ENCODE assay signal across 1 cellular context in the genomic region with DNA sequence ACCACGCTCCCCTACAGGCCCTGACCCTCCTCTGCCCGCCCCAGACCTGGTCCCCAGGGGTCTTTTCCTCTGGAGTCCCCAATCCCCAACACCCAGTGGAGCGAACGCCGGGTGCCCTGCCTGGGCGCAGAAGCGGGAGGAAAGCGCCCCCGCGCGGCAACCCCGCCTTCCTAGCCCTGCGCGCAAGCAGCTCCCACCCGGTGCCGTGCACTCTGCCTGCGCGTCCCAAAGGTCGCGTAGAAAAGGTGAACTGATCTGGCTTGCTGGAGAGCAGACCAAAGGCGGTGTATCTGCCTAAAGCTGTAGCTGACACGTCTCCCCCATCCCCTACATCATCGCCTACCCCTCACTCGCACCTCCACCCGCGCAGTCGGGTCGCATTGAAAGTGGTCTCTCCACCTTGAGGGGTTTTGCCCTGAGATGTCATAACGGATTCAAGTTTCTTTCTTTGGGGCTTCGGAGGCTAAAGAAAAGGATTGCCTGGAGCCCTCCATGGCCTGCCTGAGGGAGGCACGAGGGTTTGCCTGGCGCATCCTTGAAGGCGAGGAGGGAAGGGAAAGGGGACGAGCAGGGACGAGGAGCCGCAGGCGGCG.
TF ChIP-seq lines count a peak whose summit lies in the region.

No MANE protein-coding gene starts in this region.

TF ChIP-seq in GM12878, 131 proteins besides CTCF, POLR2A, EP300 and RAD21 (continued from another document):
- TF ChIP-seq, protein P1, sequence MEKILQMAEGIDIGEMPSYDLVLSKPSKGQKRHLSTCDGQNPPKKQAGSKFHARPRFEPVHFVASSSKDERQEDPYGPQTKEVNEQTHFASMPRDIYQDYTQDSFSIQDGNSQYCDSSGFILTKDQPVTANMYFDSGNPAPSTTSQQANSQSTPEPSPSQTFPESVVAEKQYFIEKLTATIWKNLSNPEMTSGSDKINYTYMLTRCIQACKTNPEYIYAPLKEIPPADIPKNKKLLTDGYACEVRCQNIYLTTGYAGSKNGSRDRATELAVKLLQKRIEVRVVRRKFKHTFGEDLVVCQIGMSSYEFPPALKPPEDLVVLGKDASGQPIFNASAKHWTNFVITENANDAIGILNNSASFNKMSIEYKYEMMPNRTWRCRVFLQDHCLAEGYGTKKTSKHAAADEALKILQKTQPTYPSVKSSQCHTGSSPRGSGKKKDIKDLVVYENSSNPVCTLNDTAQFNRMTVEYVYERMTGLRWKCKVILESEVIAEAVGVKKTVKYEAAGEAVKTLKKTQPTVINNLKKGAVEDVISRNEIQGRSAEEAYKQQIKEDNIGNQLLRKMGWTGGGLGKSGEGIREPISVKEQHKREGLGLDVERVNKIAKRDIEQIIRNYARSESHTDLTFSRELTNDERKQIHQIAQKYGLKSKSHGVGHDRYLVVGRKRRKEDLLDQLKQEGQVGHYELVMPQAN (conservative IDR thresholded peaks at IDR 0.05): no peak
- TF ChIP-seq, protein P2, sequence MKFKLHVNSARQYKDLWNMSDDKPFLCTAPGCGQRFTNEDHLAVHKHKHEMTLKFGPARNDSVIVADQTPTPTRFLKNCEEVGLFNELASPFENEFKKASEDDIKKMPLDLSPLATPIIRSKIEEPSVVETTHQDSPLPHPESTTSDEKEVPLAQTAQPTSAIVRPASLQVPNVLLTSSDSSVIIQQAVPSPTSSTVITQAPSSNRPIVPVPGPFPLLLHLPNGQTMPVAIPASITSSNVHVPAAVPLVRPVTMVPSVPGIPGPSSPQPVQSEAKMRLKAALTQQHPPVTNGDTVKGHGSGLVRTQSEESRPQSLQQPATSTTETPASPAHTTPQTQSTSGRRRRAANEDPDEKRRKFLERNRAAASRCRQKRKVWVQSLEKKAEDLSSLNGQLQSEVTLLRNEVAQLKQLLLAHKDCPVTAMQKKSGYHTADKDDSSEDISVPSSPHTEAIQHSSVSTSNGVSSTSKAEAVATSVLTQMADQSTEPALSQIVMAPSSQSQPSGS (IDR thresholded peaks at IDR 0.05; ENCODE audit: low read length): no peak
- no peak for TF ChIP-seq STAT1 (conservative IDR thresholded peaks at IDR 0.05)
- TF ChIP-seq WRNIP1 (IDR thresholded peaks at IDR 0.05; ENCODE audit: borderline replicate concordance, low read depth, low read length): no peak
- no peak for TF ChIP-seq ZNF207 (IDR thresholded peaks at IDR 0.05; ENCODE audit: borderline replicate concordance)
- no peak for TF ChIP-seq SMAD5 (IDR thresholded peaks at IDR 0.05; ENCODE audit: low read depth)
- TF ChIP-seq, protein P3, sequence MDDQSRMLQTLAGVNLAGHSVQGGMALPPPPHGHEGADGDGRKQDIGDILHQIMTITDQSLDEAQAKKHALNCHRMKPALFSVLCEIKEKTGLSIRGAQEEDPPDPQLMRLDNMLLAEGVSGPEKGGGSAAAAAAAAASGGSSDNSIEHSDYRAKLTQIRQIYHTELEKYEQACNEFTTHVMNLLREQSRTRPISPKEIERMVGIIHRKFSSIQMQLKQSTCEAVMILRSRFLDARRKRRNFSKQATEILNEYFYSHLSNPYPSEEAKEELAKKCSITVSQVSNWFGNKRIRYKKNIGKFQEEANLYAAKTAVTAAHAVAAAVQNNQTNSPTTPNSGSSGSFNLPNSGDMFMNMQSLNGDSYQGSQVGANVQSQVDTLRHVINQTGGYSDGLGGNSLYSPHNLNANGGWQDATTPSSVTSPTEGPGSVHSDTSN (IDR thresholded peaks at IDR 0.05; ENCODE audit: insufficient replicate concordance, low read depth, low read length): no peak
- TF ChIP-seq SMARCA5 (IDR thresholded peaks at IDR 0.05): no peak
TF ChIP-seq in GM12878: peak in this region for 0.
